Comparison of ENCODE assay signal across 25 cellular contexts in genomic region chr20:55471052-55472006, GRCh38.
"Had no signal": no experiment of that assay in that cellular context is flagged by ENCODE, and none has a peak within 500 bp of the region (broad histone marks: within the 10 kb centered on the region; RNA-seq: fewer than 3 reads in every experiment).

No MANE protein-coding gene starts in this region.

- DNase-seq: dermis blood vessel endothelial cell; effector memory CD8-positive, alpha-beta T cell; foreskin fibroblast; gastrocnemius medialis; head of caudate nucleus; kidney; left ventricle myocardium inferior; lower lobe of right lung; stimulated activated CD4-positive, alpha-beta T cell treated with anti-CD3 and anti-CD28 coated beads, Interleukin-12 subunit alpha, Interleukin-12 subunit beta, amount 100 ng/mL, for 4 hours; stimulated activated CD4-positive, alpha-beta T cell treated with anti-CD3 and anti-CD28 coated beads, Interleukin-1b, Interleukin-23, amount 100 ng/mL, for 48 hours; stimulated activated CD4-positive, alpha-beta T cell treated with anti-CD3 and anti-CD28 coated beads, Interleukin-4, amount 100 ng/mL, for 1 hour; stimulated activated CD8-positive, alpha-beta memory T cell treated with anti-CD3 and anti-CD28 coated beads, Interleukin-4, amount 100 ng/mL, for 48 hours; stimulated activated naive CD4-positive, alpha-beta T cell; stimulated activated naive CD8-positive, alpha-beta T cell treated with anti-CD3 and anti-CD28 coated beads, Interleukin-15, amount 100 ng/mL, for 72 hours; transverse colon; upper lobe of right lung; uterus had no signal

- FAIRE-seq: kidney had no signal

- H3K27me3 Mint-ChIP-seq: effector memory CD8-positive, alpha-beta T cell; natural killer cell treated with Interleukin-12 subunit alpha and Interleukin-12 subunit beta and Interleukin-15 and Interleukin-18, amount 100 ng/mL, for 72 hours; progenitor cell of endocrine pancreas; stimulated activated naive CD8-positive, alpha-beta T cell treated with anti-CD3 and anti-CD28 coated beads, Interleukin-15, amount 100 ng/mL, for 72 hours had no signal

- H3K9me3 Mint-ChIP-seq: neural progenitor cell; stimulated activated naive CD8-positive, alpha-beta T cell treated with anti-CD3 and anti-CD28 coated beads, Interleukin-15, amount 100 ng/mL, for 72 hours had no signal

- H3K4me2 ChIP-seq: neural progenitor cell, smooth muscle cell had no signal

- H3K27me3 ChIP-seq: gastrocnemius medialis, neural progenitor cell, suprapubic skin, transverse colon, upper lobe of right lung, uterus had no signal

- H3K4me3 ChIP-seq: coronary artery, gastrocnemius medialis, left ventricle myocardium inferior, lower lobe of right lung, neural progenitor cell, smooth muscle cell, suprapubic skin, transverse colon, upper lobe of right lung, uterus had no signal

- H3K36me3 Mint-ChIP-seq: natural killer cell treated with Interleukin-12 subunit alpha and Interleukin-12 subunit beta and Interleukin-15 and Interleukin-18, amount 100 ng/mL, for 72 hours; neural progenitor cell had no signal

- H2AFZ ChIP-seq: neural progenitor cell, parathyroid adenoma had no signal

- H3K9me3 ChIP-seq: gastrocnemius medialis, left ventricle myocardium inferior, lower lobe of right lung, suprapubic skin, transverse colon, upper lobe of right lung, uterus had no signal

- H3K4me3 Mint-ChIP-seq: effector memory CD8-positive, alpha-beta T cell; natural killer cell treated with Interleukin-12 subunit alpha and Interleukin-12 subunit beta and Interleukin-15 and Interleukin-18, amount 100 ng/mL, for 72 hours; neural progenitor cell; stimulated activated naive CD8-positive, alpha-beta T cell treated with anti-CD3 and anti-CD28 coated beads, Interleukin-15, amount 100 ng/mL, for 72 hours had no signal

- H3K27ac ChIP-seq: coronary artery, gastrocnemius medialis, left ventricle myocardium inferior, lower lobe of right lung, neural progenitor cell, parathyroid adenoma, suprapubic skin, transverse colon, upper lobe of right lung, uterus had no signal

- H3K36me3 ChIP-seq: gastrocnemius medialis, left ventricle myocardium inferior, lower lobe of right lung, neural progenitor cell, suprapubic skin, transverse colon, upper lobe of right lung, uterus had no signal

- H3K9ac ChIP-seq: neural progenitor cell, parathyroid adenoma had no signal

- H3K4me1 ChIP-seq: gastrocnemius medialis, left ventricle myocardium inferior, lower lobe of right lung, parathyroid adenoma, suprapubic skin, transverse colon, upper lobe of right lung, uterus had no signal

- H3K4me1 Mint-ChIP-seq: stimulated activated naive CD8-positive, alpha-beta T cell treated with anti-CD3 and anti-CD28 coated beads, Interleukin-15, amount 100 ng/mL, for 72 hours had no signal

- H3K79me2 ChIP-seq: parathyroid adenoma had no signal

- H3K27ac Mint-ChIP-seq: effector memory CD8-positive, alpha-beta T cell; natural killer cell treated with Interleukin-12 subunit alpha and Interleukin-12 subunit beta and Interleukin-15 and Interleukin-18, amount 100 ng/mL, for 72 hours; neural progenitor cell; progenitor cell of endocrine pancreas; stimulated activated naive CD8-positive, alpha-beta T cell treated with anti-CD3 and anti-CD28 coated beads, Interleukin-15, amount 100 ng/mL, for 72 hours had no signal

- ATAC-seq: effector memory CD8-positive, alpha-beta T cell; gastrocnemius medialis; lower lobe of right lung; natural killer cell treated with Interleukin-12 subunit alpha and Interleukin-12 subunit beta and Interleukin-15 and Interleukin-18, amount 100 ng/mL, for 72 hours; sciatic nerve; stimulated activated naive CD8-positive, alpha-beta T cell treated with anti-CD3 and anti-CD28 coated beads, Interleukin-15, amount 100 ng/mL, for 72 hours; upper lobe of right lung had no signal
